Comparison of ENCODE assay signal across 1 cellular context in genomic region chr21:43982489-43983078, GRCh38.
TF ChIP-seq lines count a peak whose summit lies in the region.

No MANE protein-coding gene starts in this region.

TF ChIP-seq in GM12878, 131 proteins besides CTCF, POLR2A, EP300 and RAD21 (continued from another document):
- TF ChIP-seq ATF3 (IDR thresholded peaks at IDR 0.05; ENCODE audit: borderline replicate concordance, extremely low read depth, low read depth, low read length) (no peak), ZNF24 (IDR thresholded peaks at IDR 0.05) (no peak), BCL3 (IDR thresholded peaks at IDR 0.05; ENCODE audit: borderline replicate concordance, insufficient read depth, low read depth, low read length, poor library complexity, severe bottlenecking) (no peak), ZBTB4 (CRISPR knock-in tag; IDR thresholded peaks at IDR 0.05) (no peak), ASH2L (IDR thresholded peaks at IDR 0.05; ENCODE audit: borderline replicate concordance, low read depth) (no peak), NFIC (IDR thresholded peaks at IDR 0.05; ENCODE audit: low read depth, low read length) (no peak), PAX8 (IDR thresholded peaks at IDR 0.05) (no peak), YY1 (IDR thresholded peaks at IDR 0.05; ENCODE audit: low read depth, low read length) (no peak), POU2F2 (IDR thresholded peaks at IDR 0.05; ENCODE audit: borderline replicate concordance, low read depth, low read length) (no peak), ZNF207 (IDR thresholded peaks at IDR 0.05; ENCODE audit: borderline replicate concordance) (no peak), POLR2AphosphoS5 (IDR thresholded peaks at IDR 0.05; ENCODE audit: low read length) (no peak)
- TF ChIP-seq, protein P1, sequence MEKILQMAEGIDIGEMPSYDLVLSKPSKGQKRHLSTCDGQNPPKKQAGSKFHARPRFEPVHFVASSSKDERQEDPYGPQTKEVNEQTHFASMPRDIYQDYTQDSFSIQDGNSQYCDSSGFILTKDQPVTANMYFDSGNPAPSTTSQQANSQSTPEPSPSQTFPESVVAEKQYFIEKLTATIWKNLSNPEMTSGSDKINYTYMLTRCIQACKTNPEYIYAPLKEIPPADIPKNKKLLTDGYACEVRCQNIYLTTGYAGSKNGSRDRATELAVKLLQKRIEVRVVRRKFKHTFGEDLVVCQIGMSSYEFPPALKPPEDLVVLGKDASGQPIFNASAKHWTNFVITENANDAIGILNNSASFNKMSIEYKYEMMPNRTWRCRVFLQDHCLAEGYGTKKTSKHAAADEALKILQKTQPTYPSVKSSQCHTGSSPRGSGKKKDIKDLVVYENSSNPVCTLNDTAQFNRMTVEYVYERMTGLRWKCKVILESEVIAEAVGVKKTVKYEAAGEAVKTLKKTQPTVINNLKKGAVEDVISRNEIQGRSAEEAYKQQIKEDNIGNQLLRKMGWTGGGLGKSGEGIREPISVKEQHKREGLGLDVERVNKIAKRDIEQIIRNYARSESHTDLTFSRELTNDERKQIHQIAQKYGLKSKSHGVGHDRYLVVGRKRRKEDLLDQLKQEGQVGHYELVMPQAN (conservative IDR thresholded peaks at IDR 0.05): no peak
